17 cellular contexts compared by ENCODE assay signal in the genomic region with DNA sequence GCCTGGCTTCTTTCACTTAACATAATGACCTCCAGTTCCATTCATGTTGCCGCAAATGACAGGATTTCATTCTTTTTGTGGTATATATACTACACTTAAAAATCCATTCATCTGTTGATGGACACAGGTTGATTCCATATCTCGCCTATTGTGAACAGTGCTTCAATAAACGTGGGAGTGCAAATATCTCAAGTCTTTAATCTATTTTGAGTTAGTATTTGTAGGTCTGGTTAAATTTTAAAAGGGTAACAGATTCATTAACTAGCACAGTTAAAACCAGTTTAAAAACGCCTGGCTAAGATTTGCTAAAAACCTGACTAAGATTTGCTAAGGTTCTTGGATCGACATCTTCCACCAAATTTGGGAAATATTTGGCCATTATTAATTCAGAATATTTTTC. TPM values are rescaled to one million over a fixed set of nuclear protein-coding genes. Genes with fewer than 3 reads are reported as not detected.
A peak's percentile ranks its signal among the peaks of the same experiment; 100 is the strongest.
DNase-seq lines count a peak whose midpoint lies in the region; ATAC-seq, FAIRE-seq and TF ChIP-seq lines count a peak whose summit lies in the region.
"Had no signal": no experiment of that assay in that cellular context is flagged by ENCODE, and none has a peak within 500 bp of the region (broad histone marks: within the 10 kb centered on the region; RNA-seq: fewer than 3 reads in every experiment).

No MANE protein-coding gene starts in this region.

- H3K79me2 ChIP-seq in hepatocyte, result no peaks in the 10 kb centered on the region

- H3K27ac ChIP-seq in hepatocyte, result peak overlapping the region; percentile 25
- H3K27ac ChIP-seq: BLaER1 had no signal

- no peaks in the 10 kb centered on the region for H3K9me2 ChIP-seq in hepatocyte (replicated peaks; ENCODE audit: insufficient read depth)

- no peaks in the 10 kb centered on the region for H3K27me3 Mint-ChIP-seq in activated naive CD4-positive, alpha-beta T cell treated with anti-CD3 and anti-CD28 coated beads, Interleukin-2, amount 50 U/mL, for 24 hours
- H3K27me3 Mint-ChIP-seq in type B pancreatic cell, result no peaks in the 10 kb centered on the region

- H3K9me3 ChIP-seq in hepatocyte (ENCODE audit: low read depth), result no peaks in the 10 kb centered on the region
- H3K9me3 ChIP-seq: BLaER1 had no signal

- WGBS in hepatocyte (ENCODE audit: low lambda C conversion rate, missing lambda C conversion rate), result 30% methylated on average over 5 of the region's 5 CpGs

- no peaks in the 10 kb centered on the region for H3K4me1 Mint-ChIP-seq in activated naive CD4-positive, alpha-beta T cell treated with anti-CD3 and anti-CD28 coated beads, Interleukin-2, amount 50 U/mL, for 24 hours
- peaks cover 18% of the 10 kb centered on the region for H3K4me1 Mint-ChIP-seq in type B pancreatic cell (ENCODE audit: unreplicated experiment)
- H3K4me1 Mint-ChIP-seq: IgD-negative memory B cell had no signal

- H3K4me3 Mint-ChIP-seq in activated naive CD4-positive, alpha-beta T cell treated with anti-CD3 and anti-CD28 coated beads, Interleukin-2, amount 50 U/mL, for 24 hours, result no peak overlapping the region
- peak overlapping the region; percentile 16 for H3K4me3 Mint-ChIP-seq in type B pancreatic cell
- H3K4me3 Mint-ChIP-seq: HFFc6 had no signal

- H3K4me1 ChIP-seq in hepatocyte (ENCODE audit: insufficient read depth), result peaks cover 7% of the 10 kb centered on the region
- H3K4me1 ChIP-seq: BLaER1 had no signal

- no peak overlapping the region for H2AFZ ChIP-seq in hepatocyte

- no peaks in the 10 kb centered on the region for H3K36me3 ChIP-seq in hepatocyte (replicated peaks; ENCODE audit: insufficient read depth, low read depth)
- H3K36me3 ChIP-seq: BLaER1 had no signal

- H3K9me3 Mint-ChIP-seq in activated naive CD4-positive, alpha-beta T cell treated with anti-CD3 and anti-CD28 coated beads, Interleukin-2, amount 50 U/mL, for 24 hours, result no peaks in the 10 kb centered on the region
- H3K9me3 Mint-ChIP-seq in type B pancreatic cell, result no peaks in the 10 kb centered on the region
- H3K9me3 Mint-ChIP-seq: HFFc6, IgD-negative memory B cell had no signal

- H3K27me3 ChIP-seq in hepatocyte, result no peaks in the 10 kb centered on the region
- H3K27me3 ChIP-seq: BLaER1 had no signal

- H3K4me2 ChIP-seq in hepatocyte, result peak overlapping the region; percentile 49
- H3K4me2 ChIP-seq: BLaER1 had no signal

- H3K4me3 ChIP-seq in hepatocyte, result no peak overlapping the region
- H3K4me3 ChIP-seq: BLaER1 had no signal

- peak; percentile 59 for FAIRE-seq in RCC 7860 (lab: Jason Lieb, UNC)
- FAIRE-seq: H1 had no signal

- TF ChIP-seq CTCF in hepatocyte (IDR thresholded peaks at IDR 0.05; ENCODE audit: poor library complexity) (no peak), type B pancreatic cell (conservative IDR thresholded peaks at IDR 0.05) (no peak)

- H4K20me1 ChIP-seq in hepatocyte (ENCODE audit: insufficient read depth, poor library complexity, severe bottlenecking), result no peaks in the 10 kb centered on the region
- H4K20me1 ChIP-seq: BLaER1 had no signal

- DNase-seq in activated naive CD4-positive, alpha-beta T cell (lab: John Stamatoyannopoulos, UW), result no peak
- DNase-seq in RCC 7860 (ENCODE audit: low spot score) (no peak), hepatocyte (ENCODE audit: low spot score) (no peak), type B pancreatic cell (ENCODE audit: extremely low spot score, unreplicated experiment) (no peak), H4 (ENCODE audit: low spot score) (no peak)
- no peak for DNase-seq in stimulated activated CD4-positive, alpha-beta T cell treated with anti-CD3 and anti-CD28 coated beads, Interleukin-2, amount 100 ng/mL, for 24 hours
- DNase-seq: 8988T, AML-193, DND-41, GDM1, HCEC 1CT, HFFc6 had no signal

- no peak for ATAC-seq in HG03175 (IDR thresholded peaks at IDR 0.05; ENCODE audit: unreplicated experiment)

- H3K27ac Mint-ChIP-seq in activated naive CD4-positive, alpha-beta T cell treated with anti-CD3 and anti-CD28 coated beads, Interleukin-2, amount 50 U/mL, for 24 hours, result peak overlapping the region; percentile 48
- no peak overlapping the region for H3K27ac Mint-ChIP-seq in type B pancreatic cell
- H3K27ac Mint-ChIP-seq: HFFc6, IgD-negative memory B cell had no signal

- H3K36me3 Mint-ChIP-seq in activated naive CD4-positive, alpha-beta T cell treated with anti-CD3 and anti-CD28 coated beads, Interleukin-2, amount 50 U/mL, for 24 hours, result no peaks in the 10 kb centered on the region
- no peaks in the 10 kb centered on the region for H3K36me3 Mint-ChIP-seq in type B pancreatic cell
- H3K36me3 Mint-ChIP-seq: IgD-negative memory B cell had no signal

RNA-seq across cellular contexts. Expression of a gene that starts 45.7 kb away (rescaled TPM):
- total RNA-seq in hepatocyte, result 0.30 TPM in 1 of 2 replicates, not detected in the other
- polyA plus RNA-seq in hepatocyte, result not detected in 2 replicates
- 5.7 and 14.7 TPM in 2 replicates for total RNA-seq in type B pancreatic cell (ENCODE audit: low replicate concordance)
- not detected in 2 replicates for total RNA-seq in H4 (2014; rRNA removed; shearing (Covaris generic))
- total RNA-seq: H1 had no signal
- polyA plus RNA-seq: IgD-negative memory B cell had no signal
